In the genomic region with DNA sequence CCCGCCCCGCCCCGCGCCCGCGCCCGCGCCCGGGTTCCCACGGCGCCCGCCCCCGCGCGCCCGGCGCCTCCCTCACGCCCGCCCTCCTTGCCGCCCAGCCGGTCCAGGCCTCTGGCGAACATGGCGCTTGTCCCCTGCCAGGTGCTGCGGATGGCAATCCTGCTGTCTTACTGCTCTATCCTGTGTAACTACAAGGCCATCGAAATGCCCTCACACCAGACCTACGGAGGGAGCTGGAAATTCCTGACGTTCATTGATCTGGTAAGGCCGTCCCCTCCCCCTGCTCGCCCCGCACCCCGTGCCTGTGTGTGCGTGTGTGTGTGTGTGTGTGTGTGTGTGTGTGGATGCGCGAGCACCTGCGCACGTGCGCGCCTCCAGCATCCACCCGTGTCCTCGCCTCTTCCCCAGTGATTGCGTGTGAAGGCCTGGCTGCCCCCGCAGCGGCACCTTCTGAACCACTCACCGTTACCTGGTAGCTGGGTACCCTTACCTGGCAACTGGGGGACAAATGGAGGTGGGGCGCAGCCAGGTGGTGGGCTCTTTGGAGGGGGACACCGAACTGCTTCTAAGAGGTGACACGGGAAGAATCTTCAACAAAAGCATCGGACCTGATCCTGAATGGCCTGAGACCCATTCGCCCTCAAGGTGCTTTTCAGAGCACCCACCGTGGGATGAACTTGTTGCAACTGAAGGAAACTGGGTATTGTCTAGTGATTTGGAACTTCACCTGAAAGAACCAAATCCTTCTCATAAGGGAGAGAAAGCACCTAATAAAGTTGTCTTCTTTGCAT, we compare ENCODE assay signal across 8 cellular contexts. TPM values are rescaled to one million over a fixed set of nuclear protein-coding genes. Genes with fewer than 3 reads are reported as not detected.
DNase-seq lines count a peak whose midpoint lies in the region; ATAC-seq and TF ChIP-seq lines count a peak whose summit lies in the region.

A gene with protein sequence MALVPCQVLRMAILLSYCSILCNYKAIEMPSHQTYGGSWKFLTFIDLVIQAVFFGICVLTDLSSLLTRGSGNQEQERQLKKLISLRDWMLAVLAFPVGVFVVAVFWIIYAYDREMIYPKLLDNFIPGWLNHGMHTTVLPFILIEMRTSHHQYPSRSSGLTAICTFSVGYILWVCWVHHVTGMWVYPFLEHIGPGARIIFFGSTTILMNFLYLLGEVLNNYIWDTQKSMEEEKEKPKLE (plus strand): TSS at position 84 of the 791 bp plus-strand sequence. CDS start 37 bp downstream, at position 121.

- peak within 1 kb of the TSS; percentile 92 for H3K27ac Mint-ChIP-seq in activated CD4-positive, alpha-beta T cell treated with anti-CD3 and anti-CD28 coated beads, Interleukin-2, amount 10 ng/mL, durations not matched to agents 24 days and 14 days
- H3K27ac Mint-ChIP-seq in memory B cell, result peak within 1 kb of the TSS; percentile 99

- H3K36me3 Mint-ChIP-seq in activated CD4-positive, alpha-beta T cell treated with anti-CD3 and anti-CD28 coated beads, Interleukin-2, amount 10 ng/mL, durations not matched to agents 24 days and 14 days (ENCODE audit: low read depth), result no peaks in the 10 kb centered on the region
- no peaks in the 10 kb centered on the region for H3K36me3 Mint-ChIP-seq in memory B cell

- H3K9me3 Mint-ChIP-seq in activated CD4-positive, alpha-beta T cell treated with anti-CD3 and anti-CD28 coated beads, Interleukin-2, amount 10 ng/mL, durations not matched to agents 24 days and 14 days, result peaks cover 5% of the 10 kb centered on the region
- H3K9me3 Mint-ChIP-seq in memory B cell, result no peaks in the 10 kb centered on the region

- no peak for DNase-seq in H4 (ENCODE audit: low spot score)
- peak; percentile 21 to 31 for DNase-seq in Kasumi-1 (lab: John Stamatoyannopoulos, UW)
- peak; percentile 91 for DNase-seq in activated CD4-positive, alpha-beta T cell treated with anti-CD3 and anti-CD28 coated beads, Interleukin-2, amount 10 ng/mL, durations not matched to agents 24 days and 14 days
- DNase-seq in cortex of kidney (lab: John Stamatoyannopoulos, UW), result peak; percentile 36
- peak; percentile 63 to 73 for DNase-seq in memory B cell (ENCODE audit: low spot score in 2 of 2)
- DNase-seq in stimulated activated CD4-positive, alpha-beta T cell treated with anti-CD3 and anti-CD28 coated beads, TNF-alpha, amount 100 ng/mL, for 48 hours (ENCODE audit: low read depth in 3 of 3), result peak; percentile 20 to 40 (median 23)
- no peak for DNase-seq in NCI-H187 treated with DMSO at 0.1 percent for 48 hours (lab: John Stamatoyannopoulos, UW)

- peak; percentile 32 for TF ChIP-seq POLR2A in GM10847 (IDR thresholded peaks at IDR 0.05; ENCODE audit: extremely low read depth, insufficient read length)

- no peaks in the 10 kb centered on the region for H3K27me3 Mint-ChIP-seq in activated CD4-positive, alpha-beta T cell treated with anti-CD3 and anti-CD28 coated beads, Interleukin-2, amount 10 ng/mL, durations not matched to agents 24 days and 14 days
- no peaks in the 10 kb centered on the region for H3K27me3 Mint-ChIP-seq in memory B cell

- H3K4me1 Mint-ChIP-seq in activated CD4-positive, alpha-beta T cell treated with anti-CD3 and anti-CD28 coated beads, Interleukin-2, amount 10 ng/mL, durations not matched to agents 24 days and 14 days, result peaks cover 23% of the 10 kb centered on the region
- H3K4me1 Mint-ChIP-seq in memory B cell, result peaks cover 18% of the 10 kb centered on the region

- H3K4me3 Mint-ChIP-seq in activated CD4-positive, alpha-beta T cell treated with anti-CD3 and anti-CD28 coated beads, Interleukin-2, amount 10 ng/mL, durations not matched to agents 24 days and 14 days, result peak within 1 kb of the TSS; percentile 91
- peak within 1 kb of the TSS; percentile 96 for H3K4me3 Mint-ChIP-seq in memory B cell

- intact Hi-C loops in activated CD4-positive, alpha-beta T cell treated with anti-CD3 and anti-CD28 coated beads, Interleukin-2, amount 10 ng/mL, durations not matched to agents 24 days and 14 days (cut with micrococcal nuclease), result loop anchor here (1.0 to 5.0 kb wide), 3 partner anchors 78 to 380 kb away; no protein-coding TSS in a partner anchor

- peak; percentile 67 for ATAC-seq in memory B cell (ENCODE audit: low read depth)

RNA-seq across cellular contexts. Expression of the gene that starts here (rescaled TPM):
- total RNA-seq in H4 (2014; rRNA removed; shearing (Covaris generic)), result 63.6 and 71.0 TPM in 2 replicates
- 2.9 and 4.7 TPM in 2 replicates for total RNA-seq in activated CD4-positive, alpha-beta T cell treated with anti-CD3 and anti-CD28 coated beads, Interleukin-2, amount 10 ng/mL, durations not matched to agents 24 days and 14 days

Comparison
In these comparisons a context has a peak if more than half of its experiments do, and no peak if none do; other contexts are left out.
1. RNA of the gene that starts here (total RNA-seq): 63.6 to 71.0 TPM in H4; 2.9 to 4.7 TPM in activated CD4-positive, alpha-beta T cell treated with anti-CD3 and anti-CD28 coated beads, Interleukin-2, amount 10 ng/mL, durations not matched to agents 24 days and 14 days; every median in the first group is over 10 times any median in the second.
2. DNase-seq: peak in Kasumi-1 (2 of 2), activated CD4-positive, alpha-beta T cell treated with anti-CD3 and anti-CD28 coated beads, Interleukin-2, amount 10 ng/mL, durations not matched to agents 24 days and 14 days (single experiment), cortex of kidney (single experiment), memory B cell (2 of 2) and stimulated activated CD4-positive, alpha-beta T cell treated with anti-CD3 and anti-CD28 coated beads, TNF-alpha, amount 100 ng/mL, for 48 hours (3 of 3); none in H4 (single experiment) and NCI-H187 treated with DMSO at 0.1 percent for 48 hours (single experiment).